8 cellular contexts compared by ENCODE assay signal in the genomic region with DNA sequence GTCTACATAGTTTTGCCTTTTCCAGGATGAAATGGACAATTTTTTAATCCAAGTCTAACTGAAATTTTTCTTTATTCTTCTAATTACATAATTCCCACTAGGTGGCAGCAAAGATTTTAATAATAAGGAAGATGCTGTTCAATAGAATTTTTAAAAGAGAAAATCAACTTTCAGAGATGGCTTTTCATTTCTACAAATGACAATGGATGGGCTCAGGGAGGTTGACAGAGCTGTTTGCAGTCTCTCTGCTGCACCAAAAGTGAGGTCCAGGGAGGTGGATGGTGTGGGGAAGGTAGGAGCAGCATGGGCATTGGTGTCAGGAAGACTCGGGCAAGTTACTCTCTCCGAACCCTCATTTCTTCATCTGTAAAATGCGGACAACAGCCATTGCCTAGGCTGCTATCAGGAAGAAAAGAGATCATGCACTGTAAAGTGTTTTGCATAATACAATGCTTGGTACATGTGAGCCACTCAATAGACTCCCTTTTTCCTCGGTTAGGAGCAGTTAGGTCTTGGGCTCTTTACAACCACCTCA.
DNase-seq lines count a peak whose midpoint lies in the region; ATAC-seq and TF ChIP-seq lines count a peak whose summit lies in the region.

No MANE protein-coding gene starts in this region.

- H3K4me3 ChIP-seq in epithelial cell of esophagus (ENCODE audit: low read length) (peak overlapping the region; percentile 24), neural progenitor cell (no peak overlapping the region)

- no peaks in the 10 kb centered on the region for H3F3A ChIP-seq in neural progenitor cell (ENCODE audit: low read depth)

- H3K36me3 Mint-ChIP-seq in neural progenitor cell = no peaks in the 10 kb centered on the region

- no peaks in the 10 kb centered on the region for H3K9me3 Mint-ChIP-seq in neural progenitor cell

- H3K79me2 ChIP-seq in neural progenitor cell (ENCODE audit: low read depth) = no peaks in the 10 kb centered on the region

- no peak overlapping the region for H3K4me2 ChIP-seq in neural progenitor cell

- no peaks in the 10 kb centered on the region for H3K27me3 ChIP-seq in neural progenitor cell

- DNase-seq in A172 (ENCODE audit: low spot score) (peak; percentile 44), GM13977 (ENCODE audit: low spot score) (no peak), OCI-M1 (lab: John Stamatoyannopoulos, UW) (peak; percentile 67), epithelial cell of esophagus (ENCODE audit: low read depth) (peak; percentile 43), neural progenitor cell (ENCODE audit: low spot score) (peak; percentile 57), activated gamma-delta T cell (lab: John Stamatoyannopoulos, UW) (no peak)

- no peaks in the 10 kb centered on the region for H4K20me1 ChIP-seq in neural progenitor cell (ENCODE audit: low read depth)

- no peak overlapping the region for H3K9ac ChIP-seq in neural progenitor cell

- in situ Hi-C loops in GM13977 (cut with MboI; ENCODE audit: low pct_unique_long_range_greater_than_20kb, low sequenced_read_pairs, unreplicated experiment) = no loop called here

- H3K4me1 ChIP-seq in neural progenitor cell = peaks cover 4% of the 10 kb centered on the region

- H2AFZ ChIP-seq in neural progenitor cell (replicated peaks) = peak overlapping the region; percentile 12

- H3K27ac ChIP-seq in neural progenitor cell = no peak overlapping the region

- H3K27ac Mint-ChIP-seq in neural progenitor cell = peak overlapping the region; percentile 34

- no peaks in the 10 kb centered on the region for H3K9me3 ChIP-seq in neural progenitor cell (ENCODE audit: low read depth)

- H3K27me3 Mint-ChIP-seq in neural progenitor cell (ENCODE audit: insufficient read depth, low read depth) = no peaks in the 10 kb centered on the region

- ATAC-seq in HG02763 (IDR thresholded peaks at IDR 0.05; ENCODE audit: unreplicated experiment) (no peak), HG03196 (IDR thresholded peaks at IDR 0.05; ENCODE audit: unreplicated experiment) (no peak)

- no peak overlapping the region for H3K4me3 Mint-ChIP-seq in neural progenitor cell

- H3K36me3 ChIP-seq in neural progenitor cell = no peaks in the 10 kb centered on the region

- peak; percentile 27 for TF ChIP-seq CTCF in GM13977 (IDR thresholded peaks at IDR 0.05; ENCODE audit: extremely low read depth, insufficient read depth, missing control alignments)
- peak; percentile 17 for TF ChIP-seq CTCF in epithelial cell of esophagus (IDR thresholded peaks at IDR 0.05; ENCODE audit: insufficient read depth, low read depth, low read length, missing control alignments)
- TF ChIP-seq CTCF in neural progenitor cell (IDR thresholded peaks at IDR 0.05) = peak; percentile 71

- peaks cover 3% of the 10 kb centered on the region for H3K4me1 Mint-ChIP-seq in neural progenitor cell

Comparison
In these comparisons a context has a peak if more than half of its experiments do, and no peak if none do; other contexts are left out.
1. DNase-seq: peak in A172 (single experiment), OCI-M1 (single experiment), epithelial cell of esophagus (single experiment) and neural progenitor cell (single experiment); none in GM13977 (single experiment) and activated gamma-delta T cell (single experiment).
2. CTCF ChIP-seq: peak in every context shown above with its lines; median percentile 71 in neural progenitor cell; 27 in GM13977; 17 in epithelial cell of esophagus.